Comparison of ENCODE assay signal across 1 cellular context in the genomic region with DNA sequence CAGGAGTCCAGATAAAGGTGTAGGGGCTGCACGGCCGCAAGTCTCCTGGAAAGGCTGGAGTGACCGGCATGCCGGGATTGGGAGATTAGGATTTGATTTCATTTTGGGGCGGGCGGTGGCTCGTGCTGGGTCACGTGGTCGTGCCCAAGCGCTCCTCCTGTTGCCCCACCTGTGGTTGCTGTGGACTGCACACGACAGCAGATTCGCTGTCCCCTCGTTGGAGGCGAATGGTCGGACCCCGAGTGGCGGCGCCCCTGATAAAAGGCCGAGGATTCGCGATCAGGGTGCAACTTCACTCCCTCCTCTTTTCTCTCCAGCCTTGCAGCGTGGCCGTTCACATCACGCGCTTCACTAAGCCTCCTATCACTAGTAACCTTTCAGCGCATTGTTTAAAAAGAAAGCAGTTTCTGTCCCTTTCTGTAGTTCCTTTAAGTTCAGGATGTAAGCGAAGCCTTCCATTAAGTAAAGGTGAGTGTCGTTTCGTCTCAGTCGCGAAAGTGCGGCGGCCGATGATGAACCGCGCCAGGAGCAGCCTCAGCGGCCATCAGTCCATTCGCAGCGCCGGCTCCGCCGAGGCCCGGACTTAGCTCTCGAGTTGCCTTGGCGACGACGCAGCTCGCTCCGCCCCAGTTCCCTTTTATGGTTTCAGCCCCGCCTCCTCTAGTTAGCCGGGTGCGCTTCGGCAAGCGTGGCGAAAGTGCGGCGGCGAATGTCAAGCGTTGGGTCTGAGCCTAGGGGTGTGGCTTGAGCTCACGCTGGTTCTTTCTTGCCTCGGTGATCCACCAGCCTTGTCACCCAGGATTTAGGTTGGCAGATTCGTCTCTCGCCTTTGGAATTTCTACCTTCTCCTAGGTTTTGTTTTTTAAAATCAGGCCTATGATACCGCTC.
TF ChIP-seq lines count a peak whose summit lies in the region.

No MANE protein-coding gene starts in this region.

TF ChIP-seq in liver, 16 proteins besides CTCF, POLR2A, EP300 and RAD21 (continued from another document):
- TF ChIP-seq, protein P1, sequence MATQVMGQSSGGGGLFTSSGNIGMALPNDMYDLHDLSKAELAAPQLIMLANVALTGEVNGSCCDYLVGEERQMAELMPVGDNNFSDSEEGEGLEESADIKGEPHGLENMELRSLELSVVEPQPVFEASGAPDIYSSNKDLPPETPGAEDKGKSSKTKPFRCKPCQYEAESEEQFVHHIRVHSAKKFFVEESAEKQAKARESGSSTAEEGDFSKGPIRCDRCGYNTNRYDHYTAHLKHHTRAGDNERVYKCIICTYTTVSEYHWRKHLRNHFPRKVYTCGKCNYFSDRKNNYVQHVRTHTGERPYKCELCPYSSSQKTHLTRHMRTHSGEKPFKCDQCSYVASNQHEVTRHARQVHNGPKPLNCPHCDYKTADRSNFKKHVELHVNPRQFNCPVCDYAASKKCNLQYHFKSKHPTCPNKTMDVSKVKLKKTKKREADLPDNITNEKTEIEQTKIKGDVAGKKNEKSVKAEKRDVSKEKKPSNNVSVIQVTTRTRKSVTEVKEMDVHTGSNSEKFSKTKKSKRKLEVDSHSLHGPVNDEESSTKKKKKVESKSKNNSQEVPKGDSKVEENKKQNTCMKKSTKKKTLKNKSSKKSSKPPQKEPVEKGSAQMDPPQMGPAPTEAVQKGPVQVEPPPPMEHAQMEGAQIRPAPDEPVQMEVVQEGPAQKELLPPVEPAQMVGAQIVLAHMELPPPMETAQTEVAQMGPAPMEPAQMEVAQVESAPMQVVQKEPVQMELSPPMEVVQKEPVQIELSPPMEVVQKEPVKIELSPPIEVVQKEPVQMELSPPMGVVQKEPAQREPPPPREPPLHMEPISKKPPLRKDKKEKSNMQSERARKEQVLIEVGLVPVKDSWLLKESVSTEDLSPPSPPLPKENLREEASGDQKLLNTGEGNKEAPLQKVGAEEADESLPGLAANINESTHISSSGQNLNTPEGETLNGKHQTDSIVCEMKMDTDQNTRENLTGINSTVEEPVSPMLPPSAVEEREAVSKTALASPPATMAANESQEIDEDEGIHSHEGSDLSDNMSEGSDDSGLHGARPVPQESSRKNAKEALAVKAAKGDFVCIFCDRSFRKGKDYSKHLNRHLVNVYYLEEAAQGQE (IDR thresholded peaks at IDR 0.05) = no peak
- TF ChIP-seq, protein P2, sequence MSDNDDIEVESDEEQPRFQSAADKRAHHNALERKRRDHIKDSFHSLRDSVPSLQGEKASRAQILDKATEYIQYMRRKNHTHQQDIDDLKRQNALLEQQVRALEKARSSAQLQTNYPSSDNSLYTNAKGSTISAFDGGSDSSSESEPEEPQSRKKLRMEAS (IDR thresholded peaks at IDR 0.05) = peak; percentile 78
- TF ChIP-seq EGR1 (IDR thresholded peaks at IDR 0.05; ENCODE audit: low read depth in 2 of 2) (peak in 1 of 2 donors; percentile 53), JUND (IDR thresholded peaks at IDR 0.05) (peak in 1 of 2 donors; percentile 42), FOXA2 (IDR thresholded peaks at IDR 0.05) (peak; percentile 10), SP1 (IDR thresholded peaks at IDR 0.05) (peak; percentile 78)
- TF ChIP-seq, protein P3, sequence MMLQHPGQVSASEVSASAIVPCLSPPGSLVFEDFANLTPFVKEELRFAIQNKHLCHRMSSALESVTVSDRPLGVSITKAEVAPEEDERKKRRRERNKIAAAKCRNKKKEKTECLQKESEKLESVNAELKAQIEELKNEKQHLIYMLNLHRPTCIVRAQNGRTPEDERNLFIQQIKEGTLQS (IDR thresholded peaks at IDR 0.05) = peak; percentile 13
- TF ChIP-seq, protein P4, sequence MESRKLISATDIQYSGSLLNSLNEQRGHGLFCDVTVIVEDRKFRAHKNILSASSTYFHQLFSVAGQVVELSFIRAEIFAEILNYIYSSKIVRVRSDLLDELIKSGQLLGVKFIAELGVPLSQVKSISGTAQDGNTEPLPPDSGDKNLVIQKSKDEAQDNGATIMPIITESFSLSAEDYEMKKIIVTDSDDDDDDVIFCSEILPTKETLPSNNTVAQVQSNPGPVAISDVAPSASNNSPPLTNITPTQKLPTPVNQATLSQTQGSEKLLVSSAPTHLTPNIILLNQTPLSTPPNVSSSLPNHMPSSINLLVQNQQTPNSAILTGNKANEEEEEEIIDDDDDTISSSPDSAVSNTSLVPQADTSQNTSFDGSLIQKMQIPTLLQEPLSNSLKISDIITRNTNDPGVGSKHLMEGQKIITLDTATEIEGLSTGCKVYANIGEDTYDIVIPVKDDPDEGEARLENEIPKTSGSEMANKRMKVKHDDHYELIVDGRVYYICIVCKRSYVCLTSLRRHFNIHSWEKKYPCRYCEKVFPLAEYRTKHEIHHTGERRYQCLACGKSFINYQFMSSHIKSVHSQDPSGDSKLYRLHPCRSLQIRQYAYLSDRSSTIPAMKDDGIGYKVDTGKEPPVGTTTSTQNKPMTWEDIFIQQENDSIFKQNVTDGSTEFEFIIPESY (IDR thresholded peaks at IDR 0.05) = peak; percentile 82
